1 cellular context compared by ENCODE assay signal in genomic region chr14:54396183-54396492, GRCh38.
TF ChIP-seq lines count a peak whose summit lies in the region.

No MANE protein-coding gene starts in this region.

TF ChIP-seq in HCT116, 20 proteins besides CTCF, POLR2A, EP300 and RAD21 (continued from another document):
- TF ChIP-seq TCF7L2 (IDR thresholded peaks at IDR 0.05; ENCODE audit: borderline replicate concordance, extremely low read depth, insufficient read depth, insufficient read length) (no peak), EZH2 (IDR thresholded peaks at IDR 0.05) (no peak), REST (IDR thresholded peaks at IDR 0.05; ENCODE audit: low read depth) (no peak), ZFX (IDR thresholded peaks at IDR 0.05) (no peak), MAX (IDR thresholded peaks at IDR 0.05) (no peak), ZNF274 (IDR thresholded peaks at IDR 0.05; ENCODE audit: low read depth, low read length) (no peak), SRF (IDR thresholded peaks at IDR 0.05; ENCODE audit: low read depth) (no peak), CEBPB (IDR thresholded peaks at IDR 0.05; ENCODE audit: low read depth) (no peak), CBX3 (IDR thresholded peaks at IDR 0.05; ENCODE audit: low read depth) (no peak), SIN3A (IDR thresholded peaks at IDR 0.05; ENCODE audit: low read depth) (no peak), ATF3 (IDR thresholded peaks at IDR 0.05) (no peak)
